17 cellular contexts compared by ENCODE assay signal in genomic region chr6:71383476-71383875, GRCh38.
A peak's percentile ranks its signal among the peaks of the same experiment; 100 is the strongest.
DNase-seq lines count a peak whose midpoint lies in the region; ATAC-seq and TF ChIP-seq lines count a peak whose summit lies in the region.
"Had no signal": no experiment of that assay in that cellular context is flagged by ENCODE, and none has a peak within 500 bp of the region (broad histone marks: within the 10 kb centered on the region; RNA-seq: fewer than 3 reads in every experiment).

No MANE protein-coding gene starts in this region.

- H3K4me3 Mint-ChIP-seq in osteocyte (ENCODE audit: unreplicated experiment): no peak overlapping the region
- H3K4me3 Mint-ChIP-seq: activated T-helper 1 cell treated with anti-CD3 and anti-CD28 coated beads, Interleukin-12 subunit alpha, Interleukin-12 subunit beta, Interleukin-2, Interleukin-4 antibody, amounts not matched to agents 30 ng/mL and 10 ng/mL and 1 ng/mL, durations not matched to agents 14 hours and 24 hours and 36 hours; CD8-positive, alpha-beta T cell; H9 had no signal

- H3K9me3 ChIP-seq in MM.1S (replicated peaks; ENCODE audit: insufficient read depth, low read length): no peaks in the 10 kb centered on the region
- H3K9me3 ChIP-seq in gastrocnemius medialis: no peaks in the 10 kb centered on the region
- H3K9me3 ChIP-seq: tibial artery had no signal

- no peak for ATAC-seq in gastrocnemius medialis
- ATAC-seq: CD8-positive, alpha-beta T cell had no signal

- DNase-seq in DMS 273 (lab: John Stamatoyannopoulos, UW; ENCODE audit: unreplicated experiment): peak; percentile 20
- no peak for DNase-seq in DMS 273 treated with DMSO at 0.1 percent for 48 hours (lab: John Stamatoyannopoulos, UW)
- DNase-seq in MM.1S: no peak
- DNase-seq in brain microvascular endothelial cell: no peak
- no peak for DNase-seq in osteocyte (ENCODE audit: extremely low spot score, unreplicated experiment)
- DNase-seq in LoVo (ENCODE audit: low spot score): no peak
- DNase-seq in NCI-H1436 (lab: John Stamatoyannopoulos, UW): no peak
- DNase-seq in gastrocnemius medialis: no peak
- DNase-seq: activated CD4-positive, alpha-beta T cell treated with anti-CD3 and anti-CD28 coated beads, Interleukin-2, amount 50 U/mL, for 48 hours; caudate nucleus; CD8-positive, alpha-beta T cell; H9; stimulated activated CD4-positive, alpha-beta T cell treated with anti-CD3 and anti-CD28 coated beads, Interleukin-4, amount 100 ng/mL, for 4 hours; tibial artery had no signal

- H3K4me3 ChIP-seq in MM.1S (ENCODE audit: low read length): no peak overlapping the region
- H3K4me3 ChIP-seq in brain microvascular endothelial cell (ENCODE audit: low read depth, low read length): no peak overlapping the region
- no peak overlapping the region for H3K4me3 ChIP-seq in gastrocnemius medialis
- H3K4me3 ChIP-seq: SK-N-MC, tibial artery had no signal

- no peak overlapping the region for H3K9ac ChIP-seq in MM.1S (ENCODE audit: low read length)

- no peaks in the 10 kb centered on the region for H3K36me3 ChIP-seq in MM.1S (replicated peaks; ENCODE audit: insufficient read depth, low read length)
- peaks cover 4% of the 10 kb centered on the region for H3K36me3 ChIP-seq in brain microvascular endothelial cell (replicated peaks)
- H3K36me3 ChIP-seq in gastrocnemius medialis: no peaks in the 10 kb centered on the region

- peak overlapping the region; percentile 70 for H3K27ac Mint-ChIP-seq in osteocyte (ENCODE audit: unreplicated experiment)
- H3K27ac Mint-ChIP-seq: activated T-helper 1 cell treated with anti-CD3 and anti-CD28 coated beads, Interleukin-12 subunit alpha, Interleukin-12 subunit beta, Interleukin-2, Interleukin-4 antibody, amounts not matched to agents 30 ng/mL and 10 ng/mL and 1 ng/mL, durations not matched to agents 14 hours and 24 hours and 36 hours; CD8-positive, alpha-beta T cell; H9 had no signal

- H3K27ac ChIP-seq in MM.1S (ENCODE audit: low read length) (no peak overlapping the region), brain microvascular endothelial cell (no peak overlapping the region), gastrocnemius medialis (no peak overlapping the region)
- H3K27ac ChIP-seq: 22Rv1, SK-N-MC had no signal

- no peaks in the 10 kb centered on the region for H4K20me1 ChIP-seq in MM.1S (ENCODE audit: insufficient read depth, low read length)

- no peaks in the 10 kb centered on the region for H3K27me3 Mint-ChIP-seq in osteocyte (ENCODE audit: unreplicated experiment)

- peaks cover 10% of the 10 kb centered on the region; the same call in 1 of the 2 replicates for H3F3A ChIP-seq in MM.1S (ENCODE audit: insufficient read depth, low read length)

- no peaks in the 10 kb centered on the region for H3K9me2 ChIP-seq in MM.1S (replicated peaks; ENCODE audit: insufficient read depth, low read length)

- 0 out of 2 replicates have a peak overlapping the region, but pooled peaks have one; percentile 26 for H2AFZ ChIP-seq in MM.1S (ENCODE audit: low read length)

- intact Hi-C loops in gastrocnemius medialis (cut with DNase I; ENCODE audit: low total_unique reads): loop anchor here (2.0 to 5.0 kb wide), 2 partner anchors 61 to 704 kb away; no protein-coding TSS in a partner anchor

- TF ChIP-seq POLR2A in gastrocnemius medialis (IDR thresholded peaks at IDR 0.05): no peak

- H3K4me2 ChIP-seq in MM.1S (ENCODE audit: low read depth, low read length): no peak overlapping the region

- H3K36me3 Mint-ChIP-seq in osteocyte (ENCODE audit: unreplicated experiment): peaks cover 17% of the 10 kb centered on the region
- H3K36me3 Mint-ChIP-seq: CD8-positive, alpha-beta T cell had no signal

- peaks cover 18% of the 10 kb centered on the region for H3K4me1 ChIP-seq in MM.1S (ENCODE audit: low read length)
- H3K4me1 ChIP-seq in gastrocnemius medialis: peaks cover 22 to 41% of the 10 kb centered on the region in 2 donors

- peaks cover 40% of the 10 kb centered on the region for H3K4me1 Mint-ChIP-seq in osteocyte (ENCODE audit: unreplicated experiment)

- TF ChIP-seq CTCF in MM.1S (IDR thresholded peaks at IDR 0.05; ENCODE audit: low read length) (no peak), brain microvascular endothelial cell (IDR thresholded peaks at IDR 0.05; ENCODE audit: low read depth, low read length, missing control alignments) (peak; percentile 37), osteocyte (IDR thresholded peaks at IDR 0.05) (no peak), gastrocnemius medialis (IDR thresholded peaks at IDR 0.05 in 4 of 5, conservative IDR thresholded peaks at IDR 0.05 in 1 of 5) (no peak)

- H3K79me2 ChIP-seq in MM.1S (ENCODE audit: low read length): no peaks in the 10 kb centered on the region

- in situ Hi-C loops in brain microvascular endothelial cell (cut with HindIII; ENCODE audit: low pct_ligation_motif_present, low sequenced_read_pairs) (loop anchor here (25.0 kb wide), 1 partner anchor 104 kb away; no protein-coding TSS in a partner anchor), gastrocnemius medialis (cut with MboI; ENCODE audit: low sequenced_read_pairs in 4 of 4) (loop anchor here in 3 of 4 donors (5.0 to 10.0 kb wide), 3 partner anchors 121 to 701 kb away; no protein-coding TSS in a partner anchor)

- no peaks in the 10 kb centered on the region for H3K9me3 Mint-ChIP-seq in osteocyte (ENCODE audit: unreplicated experiment)
- H3K9me3 Mint-ChIP-seq: activated T-helper 1 cell treated with anti-CD3 and anti-CD28 coated beads, Interleukin-12 subunit alpha, Interleukin-12 subunit beta, Interleukin-2, Interleukin-4 antibody, amounts not matched to agents 30 ng/mL and 10 ng/mL and 1 ng/mL, durations not matched to agents 14 hours and 24 hours and 36 hours; CD8-positive, alpha-beta T cell; H9 had no signal

- H3K27me3 ChIP-seq in MM.1S (replicated peaks; ENCODE audit: insufficient read depth, low read length) (no peaks in the 10 kb centered on the region), brain microvascular endothelial cell (replicated peaks) (no peaks in the 10 kb centered on the region), gastrocnemius medialis (no peaks in the 10 kb centered on the region)
- H3K27me3 ChIP-seq: tibial artery had no signal
